27 cellular contexts compared by ENCODE assay signal in the genomic region with DNA sequence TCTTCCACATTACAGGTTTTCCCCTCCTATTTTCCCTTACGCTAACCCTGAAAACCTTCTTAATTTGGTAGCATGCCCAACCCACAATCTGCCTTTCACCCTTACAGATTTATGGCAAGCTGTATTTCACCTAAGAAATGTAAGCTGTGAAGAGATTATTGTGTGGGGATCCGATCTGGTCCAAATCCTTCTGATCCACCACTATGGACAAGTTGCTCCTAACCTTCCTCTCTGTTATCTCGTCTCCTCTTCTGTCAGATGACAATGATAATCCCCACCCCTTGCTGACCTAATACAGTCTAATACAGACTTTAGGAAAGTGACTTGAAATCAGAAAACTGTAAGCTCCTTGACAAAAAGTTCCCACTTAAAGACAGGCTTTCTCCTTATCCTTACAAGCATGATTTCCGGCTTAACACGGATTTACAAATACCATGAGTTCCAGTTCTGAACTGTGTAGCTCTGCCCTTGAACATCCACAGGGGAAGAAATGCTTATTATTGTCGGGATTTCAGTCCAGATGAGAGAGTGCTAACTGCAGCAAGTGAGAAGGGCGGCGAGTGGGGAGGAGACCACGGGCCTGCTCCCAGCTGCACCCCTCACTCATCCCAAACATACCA.
DNase-seq lines count a peak whose midpoint lies in the region; ATAC-seq and TF ChIP-seq lines count a peak whose summit lies in the region.
"Had no signal": no experiment of that assay in that cellular context is flagged by ENCODE, and none has a peak within 500 bp of the region (broad histone marks: within the 10 kb centered on the region; RNA-seq: fewer than 3 reads in every experiment).

No MANE protein-coding gene starts in this region.

- H3K9me3 ChIP-seq in muscle layer of colon (ENCODE audit: low read length), result no peaks in the 10 kb centered on the region
- H3K9me3 ChIP-seq: BE2C, SJSA1 had no signal

- DNase-seq in GM23338 (ENCODE audit: low spot score) (no peak), amniotic epithelial cell (ENCODE audit: low read depth) (peak; percentile 7), retinal pigment epithelial cell (ENCODE audit: low read depth) (peak; percentile 95)
- DNase-seq in activated CD4-positive, alpha-beta T cell treated with anti-CD3 and anti-CD28 coated beads, Interleukin-2, amount 10 ng/mL, durations not matched to agents 7 days and 5 days, result no peak
- DNase-seq: 8988T, ACHN, BE2C, Calu3, DMS153, DND-41, H7, Kasumi-1, MV-4-11, NCI-H1105, NCI-H1436 treated with DMSO at 0.1 percent for 48 hours, NCI-H187 treated with DMSO at 0.1 percent for 48 hours, NCI-H446, NCI-H524 treated with DMSO at 0.1 percent for 48 hours, NCI-H774 had no signal

- no peaks in the 10 kb centered on the region for H4K20me1 ChIP-seq in GM23338 (replicated peaks; ENCODE audit: insufficient read depth)

- no peak overlapping the region for H3K27ac Mint-ChIP-seq in GM23338
- no peak overlapping the region for H3K27ac Mint-ChIP-seq in activated CD4-positive, alpha-beta T cell treated with anti-CD3 and anti-CD28 coated beads, Interleukin-2, amount 10 ng/mL, durations not matched to agents 7 days and 5 days
- H3K27ac Mint-ChIP-seq: CD14-positive monocyte had no signal

- CTCF ChIA-PET in activated CD4-positive, alpha-beta T cell treated with anti-CD3 and anti-CD28 coated beads, Interleukin-2, amount 10 ng/mL, durations not matched to agents 7 days and 5 days (lab: Charles Lee), result no interaction called here

- H3F3A ChIP-seq in GM23338 (replicated peaks; ENCODE audit: low read depth), result no peaks in the 10 kb centered on the region

- H3K4me1 ChIP-seq in GM23338 (ENCODE audit: insufficient read depth) (no peaks in the 10 kb centered on the region), muscle layer of colon (ENCODE audit: insufficient read depth, low read length) (peaks cover 22% of the 10 kb centered on the region)
- H3K4me1 ChIP-seq: BE2C, SJSA1 had no signal

- peaks cover 2% of the 10 kb centered on the region for H3K27me3 Mint-ChIP-seq in GM23338 (ENCODE audit: insufficient read depth, low read depth, poor library complexity)
- no peaks in the 10 kb centered on the region for H3K27me3 Mint-ChIP-seq in activated CD4-positive, alpha-beta T cell treated with anti-CD3 and anti-CD28 coated beads, Interleukin-2, amount 10 ng/mL, durations not matched to agents 7 days and 5 days

- H3K79me2 ChIP-seq in GM23338 (replicated peaks; ENCODE audit: insufficient read depth), result no peaks in the 10 kb centered on the region

- ATAC-seq in GM23338 (no peak), HG03025 (IDR thresholded peaks at IDR 0.05; ENCODE audit: low FRiP score, unreplicated experiment) (no peak), HG02938 (IDR thresholded peaks at IDR 0.05; ENCODE audit: unreplicated experiment) (no peak)
- ATAC-seq: K562, Right ventricle myocardium inferior had no signal

- H3K9me2 ChIP-seq in GM23338 (ENCODE audit: insufficient read depth), result peaks cover 11% of the 10 kb centered on the region

- H3K4me1 Mint-ChIP-seq in GM23338, result no peaks in the 10 kb centered on the region
- no peaks in the 10 kb centered on the region for H3K4me1 Mint-ChIP-seq in activated CD4-positive, alpha-beta T cell treated with anti-CD3 and anti-CD28 coated beads, Interleukin-2, amount 10 ng/mL, durations not matched to agents 7 days and 5 days
- H3K4me1 Mint-ChIP-seq: CD14-positive monocyte had no signal

- no peak overlapping the region for H3K4me2 ChIP-seq in GM23338
- H3K4me2 ChIP-seq: PC-9 had no signal

- H2AFZ ChIP-seq in GM23338, result peak overlapping the region; percentile 45; the same call in 1 of the 2 replicates
- H2AFZ ChIP-seq: PC-9 had no signal

- no peak overlapping the region for H3K9ac ChIP-seq in muscle layer of colon (ENCODE audit: low read length)

- H3K27ac ChIP-seq in GM23338 (ENCODE audit: low read depth) (no peak overlapping the region), muscle layer of colon (ENCODE audit: low read depth, low read length) (peak overlapping the region; percentile 38)
- H3K27ac ChIP-seq: PC-9, SJSA1 had no signal

- H3K36me3 ChIP-seq in GM23338 (ENCODE audit: insufficient read depth) (no peaks in the 10 kb centered on the region), muscle layer of colon (ENCODE audit: insufficient read depth, low read length) (no peaks in the 10 kb centered on the region)
- H3K36me3 ChIP-seq: BE2C, SJSA1 had no signal

- no peaks in the 10 kb centered on the region; the same call in 1 of the 3 replicates for H3K36me3 Mint-ChIP-seq in GM23338 (ENCODE audit: low read depth)
- no peaks in the 10 kb centered on the region for H3K36me3 Mint-ChIP-seq in activated CD4-positive, alpha-beta T cell treated with anti-CD3 and anti-CD28 coated beads, Interleukin-2, amount 10 ng/mL, durations not matched to agents 7 days and 5 days (ENCODE audit: low read depth)
- H3K36me3 Mint-ChIP-seq: CD14-positive monocyte had no signal

- H3K27me3 ChIP-seq in GM23338 (ENCODE audit: insufficient read depth) (no peaks in the 10 kb centered on the region), muscle layer of colon (ENCODE audit: control insufficient read depth in 1 of 2, insufficient read depth in 2 of 2, low read length in 2 of 2) (no peaks in the 10 kb centered on the region)
- H3K27me3 ChIP-seq: BE2C, SJSA1 had no signal

- POLR2A ChIA-PET in activated CD4-positive, alpha-beta T cell treated with anti-CD3 and anti-CD28 coated beads, Interleukin-2, amount 10 ng/mL, durations not matched to agents 7 days and 5 days (lab: Charles Lee), result no interaction called here

- H3K4me3 ChIP-seq in GM23338, result no peak overlapping the region
- H3K4me3 ChIP-seq in muscle layer of colon (ENCODE audit: low read depth in 1 of 2, low read length in 2 of 2), result no peak overlapping the region
- H3K4me3 ChIP-seq in retinal pigment epithelial cell (ENCODE audit: low read length), result peak overlapping the region; percentile 8
- H3K4me3 ChIP-seq: K562, PC-9, SJSA1 had no signal

- no peak for TF ChIP-seq CTCF in GM23338 (conservative IDR thresholded peaks at IDR 0.05; ENCODE audit: low read depth in 2 of 2)
- no peak for TF ChIP-seq CTCF in retinal pigment epithelial cell (conservative IDR thresholded peaks at IDR 0.05; ENCODE audit: low read depth, low read length)

- peaks cover 22% of the 10 kb centered on the region; the same call in 2 of the 3 replicates for H3K9me3 Mint-ChIP-seq in GM23338
- peaks cover 8% of the 10 kb centered on the region for H3K9me3 Mint-ChIP-seq in activated CD4-positive, alpha-beta T cell treated with anti-CD3 and anti-CD28 coated beads, Interleukin-2, amount 10 ng/mL, durations not matched to agents 7 days and 5 days

- H3K4me3 Mint-ChIP-seq in GM23338, result no peak overlapping the region
- H3K4me3 Mint-ChIP-seq in activated CD4-positive, alpha-beta T cell treated with anti-CD3 and anti-CD28 coated beads, Interleukin-2, amount 10 ng/mL, durations not matched to agents 7 days and 5 days, result no peak overlapping the region
- H3K4me3 Mint-ChIP-seq: CD14-positive monocyte had no signal

TF ChIP-seq in GM23338, 12 proteins besides CTCF, POLR2A, EP300 and RAD21 (continues in another document):
- no peak for TF ChIP-seq ZNF114 (CRISPR knock-in tag; IDR thresholded peaks at IDR 0.05)
- TF ChIP-seq, protein P1, sequence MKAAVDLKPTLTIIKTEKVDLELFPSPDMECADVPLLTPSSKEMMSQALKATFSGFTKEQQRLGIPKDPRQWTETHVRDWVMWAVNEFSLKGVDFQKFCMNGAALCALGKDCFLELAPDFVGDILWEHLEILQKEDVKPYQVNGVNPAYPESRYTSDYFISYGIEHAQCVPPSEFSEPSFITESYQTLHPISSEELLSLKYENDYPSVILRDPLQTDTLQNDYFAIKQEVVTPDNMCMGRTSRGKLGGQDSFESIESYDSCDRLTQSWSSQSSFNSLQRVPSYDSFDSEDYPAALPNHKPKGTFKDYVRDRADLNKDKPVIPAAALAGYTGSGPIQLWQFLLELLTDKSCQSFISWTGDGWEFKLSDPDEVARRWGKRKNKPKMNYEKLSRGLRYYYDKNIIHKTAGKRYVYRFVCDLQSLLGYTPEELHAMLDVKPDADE (IDR thresholded peaks at IDR 0.05), result no peak
- TF ChIP-seq CREB1 (CRISPR knock-in tag; IDR thresholded peaks at IDR 0.05; ENCODE audit: low read depth), result no peak
- TF ChIP-seq EZH2phosphoT487 (IDR thresholded peaks at IDR 0.05; ENCODE audit: unreplicated experiment), result no peak
- TF ChIP-seq EZH2 (IDR thresholded peaks at IDR 0.05; ENCODE audit: low read depth, unreplicated experiment), result no peak
- no peak for TF ChIP-seq STAT1 (IDR thresholded peaks at IDR 0.05; ENCODE audit: unreplicated experiment)
- TF ChIP-seq, protein P2, sequence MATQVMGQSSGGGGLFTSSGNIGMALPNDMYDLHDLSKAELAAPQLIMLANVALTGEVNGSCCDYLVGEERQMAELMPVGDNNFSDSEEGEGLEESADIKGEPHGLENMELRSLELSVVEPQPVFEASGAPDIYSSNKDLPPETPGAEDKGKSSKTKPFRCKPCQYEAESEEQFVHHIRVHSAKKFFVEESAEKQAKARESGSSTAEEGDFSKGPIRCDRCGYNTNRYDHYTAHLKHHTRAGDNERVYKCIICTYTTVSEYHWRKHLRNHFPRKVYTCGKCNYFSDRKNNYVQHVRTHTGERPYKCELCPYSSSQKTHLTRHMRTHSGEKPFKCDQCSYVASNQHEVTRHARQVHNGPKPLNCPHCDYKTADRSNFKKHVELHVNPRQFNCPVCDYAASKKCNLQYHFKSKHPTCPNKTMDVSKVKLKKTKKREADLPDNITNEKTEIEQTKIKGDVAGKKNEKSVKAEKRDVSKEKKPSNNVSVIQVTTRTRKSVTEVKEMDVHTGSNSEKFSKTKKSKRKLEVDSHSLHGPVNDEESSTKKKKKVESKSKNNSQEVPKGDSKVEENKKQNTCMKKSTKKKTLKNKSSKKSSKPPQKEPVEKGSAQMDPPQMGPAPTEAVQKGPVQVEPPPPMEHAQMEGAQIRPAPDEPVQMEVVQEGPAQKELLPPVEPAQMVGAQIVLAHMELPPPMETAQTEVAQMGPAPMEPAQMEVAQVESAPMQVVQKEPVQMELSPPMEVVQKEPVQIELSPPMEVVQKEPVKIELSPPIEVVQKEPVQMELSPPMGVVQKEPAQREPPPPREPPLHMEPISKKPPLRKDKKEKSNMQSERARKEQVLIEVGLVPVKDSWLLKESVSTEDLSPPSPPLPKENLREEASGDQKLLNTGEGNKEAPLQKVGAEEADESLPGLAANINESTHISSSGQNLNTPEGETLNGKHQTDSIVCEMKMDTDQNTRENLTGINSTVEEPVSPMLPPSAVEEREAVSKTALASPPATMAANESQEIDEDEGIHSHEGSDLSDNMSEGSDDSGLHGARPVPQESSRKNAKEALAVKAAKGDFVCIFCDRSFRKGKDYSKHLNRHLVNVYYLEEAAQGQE (IDR thresholded peaks at IDR 0.05; ENCODE audit: unreplicated experiment), result no peak
- no peak for TF ChIP-seq POLR2AphosphoS5 (IDR thresholded peaks at IDR 0.05; ENCODE audit: low read depth)
- no peak for TF ChIP-seq NANOG (IDR thresholded peaks at IDR 0.05; ENCODE audit: borderline replicate concordance)
- no peak for TF ChIP-seq ZNF331 (CRISPR knock-in tag; IDR thresholded peaks at IDR 0.05; ENCODE audit: low read depth)
- no peak for TF ChIP-seq JUNB (IDR thresholded peaks at IDR 0.05; ENCODE audit: unreplicated experiment)

Comparison
In these comparisons a context has a peak if more than half of its experiments do, and no peak if none do; other contexts are left out.
1. DNase-seq: peak in amniotic epithelial cell (single experiment) and retinal pigment epithelial cell (single experiment); none in GM23338 (single experiment) and activated CD4-positive, alpha-beta T cell treated with anti-CD3 and anti-CD28 coated beads, Interleukin-2, amount 10 ng/mL, durations not matched to agents 7 days and 5 days (single experiment).